32 cellular contexts compared by ENCODE assay signal in genomic region chrX:123773258-123773978, GRCh38. TPM values are rescaled to one million over a fixed set of nuclear protein-coding genes. Genes with fewer than 3 reads are reported as not detected.
A peak's percentile ranks its signal among the peaks of the same experiment; 100 is the strongest.
DNase-seq lines count a peak whose midpoint lies in the region; ATAC-seq and TF ChIP-seq lines count a peak whose summit lies in the region.
"Had no signal": no experiment of that assay in that cellular context is flagged by ENCODE, and none has a peak within 500 bp of the region (broad histone marks: within the 10 kb centered on the region; RNA-seq: fewer than 3 reads in every experiment).

No MANE protein-coding gene starts in this region.

- peak; percentile 17 for ATAC-seq in activated CD8-positive, alpha-beta T cell treated with anti-CD3 and anti-CD28 coated beads for 36 hours
- ATAC-seq in activated CD8-positive, alpha-beta T cell treated with anti-CD3 and anti-CD28 coated beads, Interleukin-2, amount 10 ng/mL, durations not matched to agents 7 days and 5 days = no peak
- ATAC-seq: effector memory CD8-positive, alpha-beta T cell; gastroesophageal sphincter; HCT116; naive thymus-derived CD4-positive, alpha-beta T cell; psoas muscle; Right ventricle myocardium inferior had no signal

- DNase-seq in activated CD8-positive, alpha-beta T cell treated with anti-CD3 and anti-CD28 coated beads for 36 hours = no peak
- no peak for DNase-seq in activated CD8-positive, alpha-beta T cell treated with anti-CD3 and anti-CD28 coated beads, Interleukin-2, amount 10 ng/mL, durations not matched to agents 7 days and 5 days
- DNase-seq in LHCN-M2 (ENCODE audit: low read depth) (peak; percentile 11), cardiac fibroblast (ENCODE audit: low read depth in 2 of 2) (peak; percentile 9 to 34), renal cortical epithelial cell (ENCODE audit: low read depth) (peak; percentile 36), NCI-H1694 (lab: John Stamatoyannopoulos, UW) (no peak), caudate nucleus (lab: John Stamatoyannopoulos, UW) (no peak)
- no peak for DNase-seq in effector CD8-positive, alpha-beta T cell (lab: John Stamatoyannopoulos, UW)
- DNase-seq: activated CD4-positive, alpha-beta T cell treated with anti-CD3 and anti-CD28 coated beads for 48 hours; activated naive CD4-positive, alpha-beta T cell treated with Interleukin-2 at 50 U/mL for 16 hours; activated T-cell treated with anti-CD3 and anti-CD28 coated beads, Interleukin-2, amount 50 U/mL, for 48 hours; BE2C; brain microvascular endothelial cell; colonic mucosa; DMS79 treated with DMSO at 0.1 percent for 48 hours; effector memory CD8-positive, alpha-beta T cell; hippocampal formation; left ventricle myocardium inferior; naive thymus-derived CD4-positive, alpha-beta T cell; NCI-H1436; NCI-H446 treated with DMSO at 0.1 percent for 48 hours; OCI-M1; psoas muscle; stomach had no signal

- no peak overlapping the region for H3K4me3 ChIP-seq in cardiac fibroblast (replicated peaks in 1 of 2; ENCODE audit: low read depth in 2 of 2, low read length in 2 of 2)
- H3K4me3 ChIP-seq: colonic mucosa, esophagus muscularis mucosa, gastroesophageal sphincter, left ventricle myocardium inferior, psoas muscle, stomach, tibial nerve had no signal

- POLR2A ChIA-PET in activated CD8-positive, alpha-beta T cell treated with anti-CD3 and anti-CD28 coated beads for 36 hours (lab: Charles Lee) = no interaction called here
- POLR2A ChIA-PET in activated CD8-positive, alpha-beta T cell treated with anti-CD3 and anti-CD28 coated beads, Interleukin-2, amount 10 ng/mL, durations not matched to agents 7 days and 5 days (lab: Charles Lee) = no interaction called here

- peaks cover 1% of the 10 kb centered on the region for H3K27me3 Mint-ChIP-seq in activated CD8-positive, alpha-beta T cell treated with anti-CD3 and anti-CD28 coated beads for 36 hours
- H3K27me3 Mint-ChIP-seq in activated CD8-positive, alpha-beta T cell treated with anti-CD3 and anti-CD28 coated beads, Interleukin-2, amount 10 ng/mL, durations not matched to agents 7 days and 5 days (ENCODE audit: low read depth) = peaks cover 4% of the 10 kb centered on the region
- H3K27me3 Mint-ChIP-seq: effector memory CD8-positive, alpha-beta T cell; IgD-negative memory B cell had no signal

- no peak overlapping the region for H3K4me3 Mint-ChIP-seq in activated CD8-positive, alpha-beta T cell treated with anti-CD3 and anti-CD28 coated beads for 36 hours
- no peak overlapping the region for H3K4me3 Mint-ChIP-seq in activated CD8-positive, alpha-beta T cell treated with anti-CD3 and anti-CD28 coated beads, Interleukin-2, amount 10 ng/mL, durations not matched to agents 7 days and 5 days
- H3K4me3 Mint-ChIP-seq: effector memory CD8-positive, alpha-beta T cell; IgD-negative memory B cell; mesothelial cell of epicardium; naive thymus-derived CD4-positive, alpha-beta T cell; T-helper 2 cell treated with Interferon-gamma antibody and Interleukin-4, amounts not matched to agents 5 μg/mL and 100 μg/mL, for 36 hours had no signal

- no peaks in the 10 kb centered on the region for H3K36me3 Mint-ChIP-seq in activated CD8-positive, alpha-beta T cell treated with anti-CD3 and anti-CD28 coated beads for 36 hours (ENCODE audit: low read depth)
- H3K36me3 Mint-ChIP-seq in activated CD8-positive, alpha-beta T cell treated with anti-CD3 and anti-CD28 coated beads, Interleukin-2, amount 10 ng/mL, durations not matched to agents 7 days and 5 days (ENCODE audit: low read depth) = no peaks in the 10 kb centered on the region
- H3K36me3 Mint-ChIP-seq: IgD-negative memory B cell; mesothelial cell of epicardium; naive thymus-derived CD4-positive, alpha-beta T cell had no signal

- H3K27ac ChIP-seq in caudate nucleus (ENCODE audit: low read depth, low read length) = no peak overlapping the region
- H3K27ac ChIP-seq: brain microvascular endothelial cell, colonic mucosa, esophagus muscularis mucosa, gastroesophageal sphincter, left ventricle myocardium inferior, psoas muscle, stomach, tibial nerve had no signal

- TF ChIP-seq CTCF in activated CD8-positive, alpha-beta T cell treated with anti-CD3 and anti-CD28 coated beads for 36 hours (IDR thresholded peaks at IDR 0.05) = no peak
- no peak for TF ChIP-seq CTCF in cardiac fibroblast (IDR thresholded peaks at IDR 0.05; ENCODE audit: low read depth, low read length)

- no peak overlapping the region for H3K27ac Mint-ChIP-seq in activated CD8-positive, alpha-beta T cell treated with anti-CD3 and anti-CD28 coated beads for 36 hours
- H3K27ac Mint-ChIP-seq in activated CD8-positive, alpha-beta T cell treated with anti-CD3 and anti-CD28 coated beads, Interleukin-2, amount 10 ng/mL, durations not matched to agents 7 days and 5 days = no peak overlapping the region
- H3K27ac Mint-ChIP-seq: effector memory CD8-positive, alpha-beta T cell; IgD-negative memory B cell; mesothelial cell of epicardium; naive thymus-derived CD4-positive, alpha-beta T cell; T-helper 2 cell treated with Interferon-gamma antibody and Interleukin-4, amounts not matched to agents 5 μg/mL and 100 μg/mL, for 36 hours had no signal

- no peaks in the 10 kb centered on the region for H3K4me1 Mint-ChIP-seq in activated CD8-positive, alpha-beta T cell treated with anti-CD3 and anti-CD28 coated beads for 36 hours (ENCODE audit: low read depth)
- no peaks in the 10 kb centered on the region for H3K4me1 Mint-ChIP-seq in activated CD8-positive, alpha-beta T cell treated with anti-CD3 and anti-CD28 coated beads, Interleukin-2, amount 10 ng/mL, durations not matched to agents 7 days and 5 days (ENCODE audit: low read depth)
- H3K4me1 Mint-ChIP-seq: IgD-negative memory B cell, mesothelial cell of epicardium had no signal

- no peaks in the 10 kb centered on the region for H3K9me3 Mint-ChIP-seq in activated CD8-positive, alpha-beta T cell treated with anti-CD3 and anti-CD28 coated beads for 36 hours
- H3K9me3 Mint-ChIP-seq in activated CD8-positive, alpha-beta T cell treated with anti-CD3 and anti-CD28 coated beads, Interleukin-2, amount 10 ng/mL, durations not matched to agents 7 days and 5 days (ENCODE audit: insufficient read depth) = no peaks in the 10 kb centered on the region
- H3K9me3 Mint-ChIP-seq: effector memory CD8-positive, alpha-beta T cell; T-helper 2 cell treated with Interferon-gamma antibody and Interleukin-4, amounts not matched to agents 5 μg/mL and 100 μg/mL, for 36 hours had no signal

- CTCF ChIA-PET in activated CD8-positive, alpha-beta T cell treated with anti-CD3 and anti-CD28 coated beads for 36 hours (lab: Charles Lee) = no interaction called here
- CTCF ChIA-PET in activated CD8-positive, alpha-beta T cell treated with anti-CD3 and anti-CD28 coated beads, Interleukin-2, amount 10 ng/mL, durations not matched to agents 7 days and 5 days (lab: Charles Lee) = no interaction called here

- intact Hi-C loops in activated CD8-positive, alpha-beta T cell treated with anti-CD3 and anti-CD28 coated beads for 36 hours (cut with micrococcal nuclease) = no loop called here

RNA-seq across cellular contexts. Expression of gene THOC2, which starts 40.6 kb away (rescaled TPM):
- 10 to 100 TPM; 72.3 to 83.6 TPM for total RNA-seq in activated CD8-positive, alpha-beta T cell treated with anti-CD3 and anti-CD28 coated beads for 36 hours
- total RNA-seq in activated CD8-positive, alpha-beta T cell treated with anti-CD3 and anti-CD28 coated beads, Interleukin-2, amount 10 ng/mL, durations not matched to agents 7 days and 5 days = 10 to 100 TPM; 78.9 to 83.4 TPM
- total RNA-seq in LHCN-M2 (2014; rRNA removed) (51.2 and 57.0 TPM in 2 replicates), renal cortical epithelial cell (42.7 and 97.8 TPM in 2 replicates)
- polyA plus RNA-seq in LHCN-M2 (2012) = 13.6 TPM

Comparison
In these comparisons a context has a peak if more than half of its experiments do, and no peak if none do; other contexts are left out.
1. DNase-seq: peak in LHCN-M2 (single experiment), cardiac fibroblast (2 of 2) and renal cortical epithelial cell (single experiment); none in activated CD8-positive, alpha-beta T cell treated with anti-CD3 and anti-CD28 coated beads for 36 hours (single experiment), activated CD8-positive, alpha-beta T cell treated with anti-CD3 and anti-CD28 coated beads, Interleukin-2, amount 10 ng/mL, durations not matched to agents 7 days and 5 days (single experiment), NCI-H1694 (single experiment), caudate nucleus (0 of 61) and effector CD8-positive, alpha-beta T cell (single experiment).